Comparison of ENCODE assay signal across 1 cellular context in genomic region chr13:27403727-27404385, GRCh38.
TF ChIP-seq lines count a peak whose summit lies in the region.

No MANE protein-coding gene starts in this region.

TF ChIP-seq in HepG2, 621 proteins besides CTCF, POLR2A, EP300 and RAD21 (continued from another document):
- TF ChIP-seq ZNF747 (CRISPR knock-in tag; IDR thresholded peaks at IDR 0.05; ENCODE audit: borderline replicate concordance), result no peak
- TF ChIP-seq RXRA (CRISPR knock-in tag; IDR thresholded peaks at IDR 0.05), result 0 out of 2 replicates have a peak, but pooled peaks have one; percentile 40
- TF ChIP-seq ZNF777 (CRISPR knock-in tag; IDR thresholded peaks at IDR 0.05), result no peak
- TF ChIP-seq ZNF124 (CRISPR knock-in tag; IDR thresholded peaks at IDR 0.05), result peak; percentile 28; the same call in 1 of the 2 replicates
- no peak for TF ChIP-seq EED (CRISPR knock-in tag; IDR thresholded peaks at IDR 0.05)
- TF ChIP-seq GATAD2A (CRISPR knock-in tag; IDR thresholded peaks at IDR 0.05), result peak; percentile 46; the same call in 1 of the 2 replicates
- peak; percentile 72; the same call in 1 of the 2 replicates for TF ChIP-seq IRF9 (CRISPR knock-in tag; IDR thresholded peaks at IDR 0.05; ENCODE audit: borderline replicate concordance)
- TF ChIP-seq ZNF510 (CRISPR knock-in tag; IDR thresholded peaks at IDR 0.05; ENCODE audit: low read depth), result 0 out of 2 replicates have a peak, but pooled peaks have one; percentile 75
- no peak for TF ChIP-seq IRX3 (CRISPR knock-in tag; IDR thresholded peaks at IDR 0.05; ENCODE audit: borderline replicate concordance, low read depth)
- no peak for TF ChIP-seq U2AF1 (optimal IDR thresholded peaks at IDR 0.05; ENCODE audit: low read depth, low read length)
- TF ChIP-seq MAZ (IDR thresholded peaks at IDR 0.05; ENCODE audit: borderline replicate concordance, low read depth, low read length), result no peak
- no peak for TF ChIP-seq MAZ (CRISPR knock-in tag; IDR thresholded peaks at IDR 0.05; ENCODE audit: low read depth)
- 0 out of 2 replicates have a peak, but pooled peaks have one; percentile 29 for TF ChIP-seq KMT2A (CRISPR knock-in tag; IDR thresholded peaks at IDR 0.05)
- TF ChIP-seq SP5 (CRISPR knock-in tag; IDR thresholded peaks at IDR 0.05; ENCODE audit: borderline replicate concordance, low read depth), result no peak
- peak; percentile 16 for TF ChIP-seq PHF5A (CRISPR knock-in tag; IDR thresholded peaks at IDR 0.05; ENCODE audit: low read depth, unreplicated experiment)
- no peak for TF ChIP-seq PAWR (CRISPR knock-in tag; IDR thresholded peaks at IDR 0.05; ENCODE audit: borderline replicate concordance)
- TF ChIP-seq ZSCAN9 (CRISPR knock-in tag; IDR thresholded peaks at IDR 0.05; ENCODE audit: borderline replicate concordance), result no peak
- TF ChIP-seq GPBP1L1 (CRISPR knock-in tag; IDR thresholded peaks at IDR 0.05), result no peak
- no peak for TF ChIP-seq GABPA (IDR thresholded peaks at IDR 0.05; ENCODE audit: low read depth, low read length)
- TF ChIP-seq GABPA (CRISPR knock-in tag; IDR thresholded peaks at IDR 0.05; ENCODE audit: low read depth), result peak; percentile 38; the same call in 1 of the 2 replicates
- TF ChIP-seq ARNTL (CRISPR knock-in tag; IDR thresholded peaks at IDR 0.05), result peak; percentile 64; the same call in 1 of the 2 replicates
- TF ChIP-seq MED1 (CRISPR knock-in tag; IDR thresholded peaks at IDR 0.05), result no peak
- TF ChIP-seq FUBP1 (CRISPR knock-in tag; IDR thresholded peaks at IDR 0.05; ENCODE audit: borderline replicate concordance), result no peak
- TF ChIP-seq ZBTB3 (CRISPR knock-in tag; IDR thresholded peaks at IDR 0.05; ENCODE audit: borderline replicate concordance, low read depth), result no peak
- 0 out of 2 replicates have a peak, but pooled peaks have one; percentile 51 for TF ChIP-seq STAT6 (CRISPR knock-in tag; IDR thresholded peaks at IDR 0.05; ENCODE audit: borderline replicate concordance)
- no peak for TF ChIP-seq ATF7-NPFF (CRISPR knock-in tag; IDR thresholded peaks at IDR 0.05; ENCODE audit: low read depth)
- TF ChIP-seq REPIN1 (CRISPR knock-in tag; IDR thresholded peaks at IDR 0.05; ENCODE audit: borderline replicate concordance, low read depth), result no peak
- TF ChIP-seq ZNF781 (CRISPR knock-in tag; IDR thresholded peaks at IDR 0.05; ENCODE audit: borderline replicate concordance, not compliant biosample characterization), result no peak
TF ChIP-seq in HepG2: peak in this region for 126.
